In the genomic region with DNA sequence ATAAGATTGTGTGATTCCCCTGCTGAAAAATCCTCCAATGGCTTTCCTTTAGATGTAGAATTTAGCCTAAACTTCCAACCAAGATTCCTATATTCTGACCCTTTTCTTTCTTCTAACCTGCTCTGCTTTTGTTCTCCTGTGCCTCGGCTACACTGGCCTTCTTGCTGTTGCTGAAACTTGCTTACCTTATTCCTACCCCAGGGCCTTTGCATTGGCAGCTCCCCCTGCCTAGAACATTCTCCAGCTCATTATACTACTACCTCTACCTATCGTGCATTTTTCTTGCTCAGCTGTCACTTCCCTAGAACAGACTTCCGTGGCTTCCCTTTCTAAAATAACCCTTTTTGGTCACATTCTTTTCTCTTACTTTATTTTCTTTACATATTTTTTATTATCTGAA, we compare ENCODE assay signal across 26 cellular contexts. TPM values are rescaled to one million over a fixed set of nuclear protein-coding genes. Genes with fewer than 3 reads are reported as not detected.
"Had no signal": no experiment of that assay in that cellular context is flagged by ENCODE, and none has a peak within 500 bp of the region (broad histone marks: within the 10 kb centered on the region; RNA-seq: fewer than 3 reads in every experiment).

No MANE protein-coding gene starts in this region.

- H3K36me3 Mint-ChIP-seq: naive thymus-derived CD4-positive, alpha-beta T cell; natural killer cell treated with Interleukin-12 subunit alpha and Interleukin-12 subunit beta and Interleukin-15 and Interleukin-18, amount 100 ng/mL, for 72 hours; stimulated activated naive B cell treated with anti-CD40 and anti-IgM and Interleukin-4, amounts not matched to agents 10 μg/mL and 1 μg/mL and 100 μg/mL, for 72 hours had no signal

- H3K27me3 ChIP-seq: left lung, ovary, right atrium auricular region, stomach, testis, thyroid gland, transverse colon, upper lobe of left lung had no signal

- H3K4me1 Mint-ChIP-seq: naive thymus-derived CD4-positive, alpha-beta T cell; stimulated activated naive B cell treated with anti-CD40 and anti-IgM and Interleukin-4, amounts not matched to agents 10 μg/mL and 1 μg/mL and 100 μg/mL, for 72 hours had no signal

- H3K4me3 Mint-ChIP-seq: naive thymus-derived CD4-positive, alpha-beta T cell; natural killer cell treated with Interleukin-12 subunit alpha and Interleukin-12 subunit beta and Interleukin-15 and Interleukin-18, amount 100 ng/mL, for 72 hours; stimulated activated naive B cell treated with anti-CD40 and anti-IgM and Interleukin-4, amounts not matched to agents 10 μg/mL and 1 μg/mL and 100 μg/mL, for 72 hours had no signal

- H3K27ac ChIP-seq: left lung, ovary, right atrium auricular region, skin epidermis, stomach, testis, thyroid gland, transverse colon, upper lobe of left lung had no signal

- DNase-seq: hippocampal formation; kidney glomerular epithelial cell; left colon; left lung; midbrain; mucosa of descending colon; naive thymus-derived CD4-positive, alpha-beta T cell; ovary; stimulated activated CD4-positive, alpha-beta T cell treated with anti-CD3 and anti-CD28 coated beads, Interleukin-12 subunit alpha, Interleukin-12 subunit beta, amount 100 ng/mL, for 4 hours; stimulated activated CD4-positive, alpha-beta T cell treated with anti-CD3 and anti-CD28 coated beads, Interleukin-15, amount 100 ng/mL, for 24 hours; stimulated activated CD4-positive, alpha-beta T cell treated with anti-CD3 and anti-CD28 coated beads, Interleukin-2, amount 100 ng/mL, for 24 hours; stimulated activated CD4-positive, alpha-beta T cell treated with anti-CD3 and anti-CD28 coated beads, Interleukin-4, amount 100 ng/mL, for 1 hour; stimulated activated naive B cell treated with anti-CD40 and anti-IgM and Interleukin-4, amounts not matched to agents 10 μg/mL and 1 μg/mL and 100 μg/mL, for 72 hours; stimulated activated naive CD8-positive, alpha-beta T cell treated with anti-CD3 and anti-CD28 coated beads, Interleukin-15, Interleukin-2, amounts not matched to agents 100 U/mL and 50 U/mL, for 24 hours; stomach; testis; thyroid gland; transverse colon; upper lobe of left lung had no signal

- H3K9me3 ChIP-seq: left lung, mucosa of descending colon, ovary, right atrium auricular region, stomach, testis, thyroid gland, transverse colon, upper lobe of left lung had no signal

- ATAC-seq: left colon; left lung; mucosa of descending colon; naive thymus-derived CD4-positive, alpha-beta T cell; natural killer cell treated with Interleukin-12 subunit alpha and Interleukin-12 subunit beta and Interleukin-15 and Interleukin-18, amount 100 ng/mL, for 72 hours; sciatic nerve; stimulated activated naive B cell treated with anti-CD40 and anti-IgM and Interleukin-4, amounts not matched to agents 10 μg/mL and 1 μg/mL and 100 μg/mL, for 72 hours; stimulated activated naive CD8-positive, alpha-beta T cell treated with anti-CD3 and anti-CD28 coated beads, Interleukin-15, Interleukin-2, amounts not matched to agents 100 U/mL and 50 U/mL, for 24 hours had no signal

- FAIRE-seq: keratinocyte had no signal

- H3K27me3 Mint-ChIP-seq: naive thymus-derived CD4-positive, alpha-beta T cell; progenitor cell of endocrine pancreas; stimulated activated naive B cell treated with anti-CD40 and anti-IgM and Interleukin-4, amounts not matched to agents 10 μg/mL and 1 μg/mL and 100 μg/mL, for 72 hours had no signal

- H3K36me3 ChIP-seq: left lung, ovary, right atrium auricular region, stomach, thyroid gland, transverse colon, upper lobe of left lung had no signal

- H3K27ac Mint-ChIP-seq: naive thymus-derived CD4-positive, alpha-beta T cell; natural killer cell treated with Interleukin-12 subunit alpha and Interleukin-12 subunit beta and Interleukin-15 and Interleukin-18, amount 100 ng/mL, for 72 hours; progenitor cell of endocrine pancreas; stimulated activated naive B cell treated with anti-CD40 and anti-IgM and Interleukin-4, amounts not matched to agents 10 μg/mL and 1 μg/mL and 100 μg/mL, for 72 hours had no signal

- H3K9me3 Mint-ChIP-seq: stimulated activated naive B cell treated with anti-CD40 and anti-IgM and Interleukin-4, amounts not matched to agents 10 μg/mL and 1 μg/mL and 100 μg/mL, for 72 hours had no signal

- H3K4me3 ChIP-seq: left lung, lung, mucosa of descending colon, ovary, right atrium auricular region, skin epidermis, stomach, testis, thyroid gland, transverse colon, upper lobe of left lung had no signal

- H3K4me1 ChIP-seq: left lung had no signal

RNA-seq across cellular contexts. Expression of a gene that starts 48.7 kb away (rescaled TPM):
- total RNA-seq: natural killer cell treated with Interleukin-12 subunit alpha and Interleukin-12 subunit beta and Interleukin-15 and Interleukin-18, amount 100 ng/mL, for 72 hours had no signal
